2 cellular contexts compared by ENCODE assay signal in genomic region chr7:155260498-155260872, GRCh38.
TF ChIP-seq lines count a peak whose summit lies in the region.

No MANE protein-coding gene starts in this region.

TF ChIP-seq in IMR-90, 13 proteins besides CTCF, POLR2A, EP300 and RAD21:
- TF ChIP-seq ELK1 (IDR thresholded peaks at IDR 0.05; ENCODE audit: borderline replicate concordance, low read depth, low read length) (no peak), RCOR1 (IDR thresholded peaks at IDR 0.05; ENCODE audit: insufficient replicate concordance, low read length) (no peak), BHLHE40 (IDR thresholded peaks at IDR 0.05; ENCODE audit: low read depth, low read length) (no peak), CHD1 (IDR thresholded peaks at IDR 0.05; ENCODE audit: low read depth, low read length) (no peak), MXI1 (IDR thresholded peaks at IDR 0.05; ENCODE audit: borderline replicate concordance, low read depth, low read length) (no peak), MAZ (IDR thresholded peaks at IDR 0.05; ENCODE audit: borderline replicate concordance, low read depth, low read length) (no peak), MAFK (IDR thresholded peaks at IDR 0.05; ENCODE audit: low read depth, low read length) (no peak), FOS (IDR thresholded peaks at IDR 0.05; ENCODE audit: low read depth, low read length) (no peak)

TF ChIP-seq in H1, 55 proteins besides CTCF, POLR2A, EP300 and RAD21:
- TF ChIP-seq CHD1 (IDR thresholded peaks at IDR 0.05; ENCODE audit: low read depth, low read length) = no peak
- TF ChIP-seq SP4 (IDR thresholded peaks at IDR 0.05; ENCODE audit: low read length) = no peak
- no peak for TF ChIP-seq CTBP2 (IDR thresholded peaks at IDR 0.05; ENCODE audit: borderline replicate concordance, insufficient read depth, insufficient read length, low read length)
- no peak for TF ChIP-seq ATF2 (IDR thresholded peaks at IDR 0.05; ENCODE audit: low read length)
- TF ChIP-seq TBP (IDR thresholded peaks at IDR 0.05; ENCODE audit: low read depth, low read length) = no peak
- no peak for TF ChIP-seq CEBPB (IDR thresholded peaks at IDR 0.05; ENCODE audit: low read depth, low read length)
- no peak for TF ChIP-seq HDAC2 (IDR thresholded peaks at IDR 0.05; ENCODE audit: borderline replicate concordance in 1 of 2, low read depth in 2 of 2, low read length in 2 of 2)
- no peak for TF ChIP-seq KDM4A (IDR thresholded peaks at IDR 0.05; ENCODE audit: low read depth, low read length, severe bottlenecking)
- no peak for TF ChIP-seq SRF (IDR thresholded peaks at IDR 0.05; ENCODE audit: low read depth, low read length)
- no peak for TF ChIP-seq TAF7 (optimal IDR thresholded peaks at IDR 0.05; ENCODE audit: borderline replicate concordance, low read depth, low read length)
- no peak for TF ChIP-seq EZH2 (IDR thresholded peaks at IDR 0.05; ENCODE audit: low read depth, low read length, severe bottlenecking)
- no peak for TF ChIP-seq CHD7 (IDR thresholded peaks at IDR 0.05; ENCODE audit: insufficient replicate concordance, low read length)
- TF ChIP-seq SUZ12 (IDR thresholded peaks at IDR 0.05; ENCODE audit: low read length) = no peak
- no peak for TF ChIP-seq ASH2L (IDR thresholded peaks at IDR 0.05; ENCODE audit: low read length)
- no peak for TF ChIP-seq RFX5 (IDR thresholded peaks at IDR 0.05; ENCODE audit: borderline replicate concordance, low read depth, low read length)
- no peak for TF ChIP-seq BACH1 (IDR thresholded peaks at IDR 0.05; ENCODE audit: low read length)
- no peak for TF ChIP-seq MAX (IDR thresholded peaks at IDR 0.05)
- no peak for TF ChIP-seq E2F6 (IDR thresholded peaks at IDR 0.05)
